ENCODE assay signal across 9 cellular contexts in genomic region chr20:23544133-23544532, GRCh38. TPM values are rescaled to one million over a fixed set of nuclear protein-coding genes. Genes with fewer than 3 reads are reported as not detected.
"Had no signal": no experiment of that assay in that cellular context is flagged by ENCODE, and none has a peak within 500 bp of the region (broad histone marks: within the 10 kb centered on the region; RNA-seq: fewer than 3 reads in every experiment).

No MANE protein-coding gene starts in this region.

- DNase-seq: GDM1, GF-D8 had no signal

- FAIRE-seq: G401.6, GM12878, GM12891, GM12892, GM18507, GM19239 had no signal

- H3K4me3 ChIP-seq: GM12878 had no signal

- ATAC-seq: GM12878 had no signal

RNA-seq across cellular contexts. Expression of gene CST9L, which starts 24.2 kb away (rescaled TPM):
- total RNA-seq: G401, GM12878 had no signal
- polyA plus RNA-seq: GM12878 had no signal

RNA-seq across cellular contexts. Expression of gene CST8, which starts 53.2 kb away (rescaled TPM):
- total RNA-seq: G401, GM12878 had no signal
- polyA plus RNA-seq: GM12878 had no signal
